ENCODE assay signal across 8 cellular contexts in genomic region chr4:5998333-5998936, GRCh38. TPM values are rescaled to one million over a fixed set of nuclear protein-coding genes. Genes with fewer than 3 reads are reported as not detected.
DNase-seq lines count a peak whose midpoint lies in the region; ATAC-seq and TF ChIP-seq lines count a peak whose summit lies in the region.

No MANE protein-coding gene starts in this region.

- H3K36me3 ChIP-seq in PC-3 (ENCODE audit: low read depth, low read length), result no peaks in the 10 kb centered on the region
- H3K36me3 ChIP-seq in parathyroid adenoma (ENCODE audit: control insufficient read depth, insufficient read depth, low read length), result no peaks in the 10 kb centered on the region

- H2AFZ ChIP-seq in PC-3 (ENCODE audit: low read length), result no peak overlapping the region
- no peak overlapping the region for H2AFZ ChIP-seq in parathyroid adenoma

- no TSS peak for BruUV-seq in PC-3 (replicated peaks; lab: Mats Ljungman, UMichigan)

- H3K4me3 ChIP-seq in PC-3 (ENCODE audit: low read length), result no peak overlapping the region
- H3K4me3 ChIP-seq in parathyroid adenoma (ENCODE audit: low read depth, low read length), result no peak overlapping the region

- H3K27me3 ChIP-seq in PC-3 (ENCODE audit: low read length), result peaks cover 24% of the 10 kb centered on the region
- H3K27me3 ChIP-seq in parathyroid adenoma (ENCODE audit: control insufficient read depth, insufficient read depth, low read length), result no peaks in the 10 kb centered on the region

- POLR2A ChIA-PET in PC-3 (lab: Charles Lee; ENCODE audit: unreplicated experiment), result no interaction called here

- no peaks in the 10 kb centered on the region for H3K9me2 ChIP-seq in PC-3 (replicated peaks; ENCODE audit: low read length)

- no peak overlapping the region for H3K4me2 ChIP-seq in PC-3 (ENCODE audit: low read length)
- no peak overlapping the region for H3K4me2 ChIP-seq in parathyroid adenoma (ENCODE audit: low read length)

- H3K79me2 ChIP-seq in PC-3 (ENCODE audit: low read length) (no peaks in the 10 kb centered on the region), parathyroid adenoma (no peaks in the 10 kb centered on the region)

- no peak overlapping the region for H3K9ac ChIP-seq in PC-3 (ENCODE audit: low read length)
- no peak overlapping the region for H3K9ac ChIP-seq in parathyroid adenoma

- H3F3A ChIP-seq in PC-3 (ENCODE audit: low read length, unreplicated experiment), result no peaks in the 10 kb centered on the region

- CTCF ChIA-PET in PC-3 (lab: Charles Lee), result interaction anchor here (0.6 kb wide), 2 partner anchors 101 to 211 kb away, joined by 3 read pairs; no protein-coding TSS in a partner anchor

- no peaks in the 10 kb centered on the region for H4K20me1 ChIP-seq in PC-3 (ENCODE audit: low read length)

- peak; percentile 45 for DNase-seq in COLO829 (ENCODE audit: low spot score)
- peak; percentile 10 for DNase-seq in HS-5 (ENCODE audit: low read depth)
- peak; percentile 59 for DNase-seq in PC-3
- peak; percentile 80 for DNase-seq in activated effector memory CD4-positive, alpha-beta T cell treated with anti-CD3 and anti-CD28 coated beads, Interleukin-2, amount 50 U/mL, for 16 hours
- peak; percentile 57 for DNase-seq in glomerular visceral epithelial cell (ENCODE audit: extremely low spot score)

- no peaks in the 10 kb centered on the region for H3K9me3 ChIP-seq in PC-3 (ENCODE audit: low read length)
- H3K9me3 ChIP-seq in parathyroid adenoma (ENCODE audit: control insufficient read depth, low read length), result no peaks in the 10 kb centered on the region

- no peaks in the 10 kb centered on the region for H3K4me1 ChIP-seq in PC-3 (ENCODE audit: insufficient read depth, low read length)
- no peaks in the 10 kb centered on the region for H3K4me1 ChIP-seq in parathyroid adenoma

- TF ChIP-seq CTCF in PC-3 (conservative IDR thresholded peaks at IDR 0.05; ENCODE audit: low read depth, low read length), result peak; percentile 93
- TF ChIP-seq CTCF in parathyroid adenoma (IDR thresholded peaks at IDR 0.05), result peak; percentile 71

- ATAC-seq in GM19328 (IDR thresholded peaks at IDR 0.05; ENCODE audit: unreplicated experiment), result peak; percentile 83
- ATAC-seq in PC-3, result peak; percentile 89
- no peak for ATAC-seq in HG02571 (IDR thresholded peaks at IDR 0.05; ENCODE audit: unreplicated experiment)

- H3K27ac ChIP-seq in PC-3 (ENCODE audit: low read length), result no peak overlapping the region
- H3K27ac ChIP-seq in parathyroid adenoma, result no peak overlapping the region

- intact Hi-C loops in PC-3 (cut with micrococcal nuclease), result no loop called here

RNA-seq across cellular contexts. Expression of gene C4orf50, which starts 19.8 kb away (rescaled TPM):
- not detected in 2 replicates for total RNA-seq in PC-3 (2014; rRNA removed)

Comparison
In these comparisons a context has a peak if more than half of its experiments do, and no peak if none do; other contexts are left out.
1. DNase-seq: peak in every context shown above with its lines; median percentile 80 in activated effector memory CD4-positive, alpha-beta T cell treated with anti-CD3 and anti-CD28 coated beads, Interleukin-2, amount 50 U/mL, for 16 hours; 59 in PC-3; 57 in glomerular visceral epithelial cell; 45 in COLO829; 10 in HS-5.